8 cellular contexts compared by ENCODE assay signal in the genomic region with DNA sequence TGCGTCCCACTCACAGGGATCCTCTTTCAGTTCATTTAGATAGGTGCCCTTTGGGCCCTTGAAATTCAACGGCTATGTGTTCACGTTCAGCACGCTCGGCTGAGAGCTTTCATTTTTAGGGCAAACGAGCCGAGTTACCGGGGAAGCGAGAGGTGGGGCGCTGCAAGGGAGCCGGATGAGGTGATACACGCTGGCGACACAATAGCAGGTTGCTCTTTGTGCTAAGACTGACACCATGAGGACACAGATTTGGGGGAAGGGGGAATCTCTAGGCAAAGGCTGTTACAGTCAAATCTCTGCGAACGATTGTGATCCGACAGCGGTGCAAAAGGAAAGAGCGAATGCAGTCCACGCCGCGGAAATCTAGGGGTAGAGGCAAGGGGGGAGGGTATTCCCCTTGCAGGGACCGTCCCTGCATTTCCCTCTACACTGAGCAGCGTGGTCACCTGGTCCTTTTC. TPM values are rescaled to one million over a fixed set of nuclear protein-coding genes. Genes with fewer than 3 reads are reported as not detected.
DNase-seq lines count a peak whose midpoint lies in the region; ATAC-seq, FAIRE-seq and TF ChIP-seq lines count a peak whose summit lies in the region.

No MANE protein-coding gene starts in this region.

- H3K27me3 ChIP-seq in HL-60 (ENCODE audit: insufficient read depth, poor library complexity, severe bottlenecking) (no peaks in the 10 kb centered on the region), esophagus squamous epithelium (no peaks in the 10 kb centered on the region), pancreas (no peaks in the 10 kb centered on the region)

- TF ChIP-seq POLR2A in esophagus squamous epithelium (IDR thresholded peaks at IDR 0.05), result no peak

- H3K4me3 ChIP-seq in HL-60 (replicated peaks; ENCODE audit: insufficient read depth, low read length) (peak overlapping the region; percentile 86), esophagus squamous epithelium (peak overlapping the region; percentile 69 to 97 (median 92)), pancreas (peak overlapping the region; percentile 77 to 99 (median 91))

- peak; percentile 8 for ATAC-seq in GM19438 (IDR thresholded peaks at IDR 0.05; ENCODE audit: low read depth, unreplicated experiment)
- peak; percentile 47 to 49 for ATAC-seq in activated CD4-positive, CD25-positive, alpha-beta regulatory T cell treated with anti-CD3 and anti-CD28 coated beads, Interleukin-2, amount 50 U/mL, for 24 hours
- ATAC-seq in pancreas, result peak; percentile 9 to 19 (median 12)

- H3K27ac ChIP-seq in HL-60 (replicated peaks) (peak overlapping the region; percentile 91), esophagus squamous epithelium (peak overlapping the region; percentile 96 to 99 (median 98)), pancreas (peak overlapping the region; percentile 76 to 98 (median 95))

- intact Hi-C loops in esophagus squamous epithelium (cut with DNase I), result loop anchor here (10.0 kb wide), 1 partner anchor 692 kb away; no protein-coding TSS in a partner anchor
- intact Hi-C loops in pancreas (cut with DNase I), result no loop called here

- no peaks in the 10 kb centered on the region for H3K36me3 ChIP-seq in esophagus squamous epithelium
- H3K36me3 ChIP-seq in pancreas, result no peaks in the 10 kb centered on the region

- peak; percentile 90 for DNase-seq in DMS53 (lab: John Stamatoyannopoulos, UW)
- no peak for DNase-seq in HL-60 (ENCODE audit: low read depth in 1 of 2, low spot score in 1 of 2)
- no peak for DNase-seq in esophagus squamous epithelium (lab: John Stamatoyannopoulos, UW)
- DNase-seq in pancreas, result peak in 1 of 6 donors; percentile 44
- DNase-seq in 8988T, result no peak
- DNase-seq in EL, result no peak

- no peak for TF ChIP-seq CTCF in HL-60 (IDR thresholded peaks at IDR 0.05; ENCODE audit: insufficient read depth, low read length)
- TF ChIP-seq CTCF in esophagus squamous epithelium (IDR thresholded peaks at IDR 0.05), result no peak
- TF ChIP-seq CTCF in pancreas (IDR thresholded peaks at IDR 0.05), result no peak

- H3K4me1 ChIP-seq in esophagus squamous epithelium, result peaks cover 4 to 26% (median 10%) of the 10 kb centered on the region in 3 donors
- peaks cover 4 to 11% (median 7%) of the 10 kb centered on the region in 3 donors for H3K4me1 ChIP-seq in pancreas

- FAIRE-seq in pancreas (lab: Jason Lieb, UNC), result no peak

- WGBS in esophagus squamous epithelium, 2 donors, result 0% methylated on average over 12 to 14 of the region's 23 CpGs
- WGBS in pancreas, 2 donors, result 0% methylated on average over 23 of the region's 23 CpGs

- H3K9me3 ChIP-seq in esophagus squamous epithelium (no peaks in the 10 kb centered on the region), pancreas (no peaks in the 10 kb centered on the region)

RNA-seq across cellular contexts. Expression of a gene that starts 0.7 kb away (rescaled TPM):
- total RNA-seq in esophagus squamous epithelium (under 1 TPM; 0.11 to 0.91 (median 0.40) TPM), pancreas (under 1 TPM; 0.09 to 0.35 (median 0.26) TPM)
- under 1 TPM; 0.23 TPM for polyA plus RNA-seq in pancreas

RNA-seq across cellular contexts. Expression of a gene that starts 0.8 kb away (rescaled TPM):
- total RNA-seq in esophagus squamous epithelium (100 to 1,000 TPM in 1 of 4 donors, 10 to 100 TPM in 3; 27.9 to 131 (median 68.1) TPM), pancreas (10 to 100 TPM; 30.6 to 64.1 (median 46.0) TPM)
- 10 to 100 TPM; 19.2 to 19.3 TPM for polyA plus RNA-seq in pancreas

RNA-seq across cellular contexts. Expression of a gene that starts 44.6 kb away (rescaled TPM):
- total RNA-seq in esophagus squamous epithelium (10 to 100 TPM; 22.3 to 30.1 (median 26.2) TPM), pancreas (10 to 100 TPM; 12.8 to 23.4 (median 18.1) TPM)
- 10 to 100 TPM in 1 of 2 donors, 1 to 10 TPM in 1; 3.6 to 11.8 TPM for polyA plus RNA-seq in pancreas
